ENCODE assay signal across 8 cellular contexts in genomic region chr5:181160144-181160754, GRCh38. TPM values are rescaled to one million over a fixed set of nuclear protein-coding genes. Genes with fewer than 3 reads are reported as not detected.
DNase-seq lines count a peak whose midpoint lies in the region; ATAC-seq and TF ChIP-seq lines count a peak whose summit lies in the region.

No MANE protein-coding gene starts in this region.

- peaks cover 29% of the 10 kb centered on the region for H3K27me3 ChIP-seq in ACC112 (ENCODE audit: insufficient read depth, low read length)

- H3K27me3 Mint-ChIP-seq in activated B cell treated with CpG ODN at 0.5 μM for 24 hours = peaks cover 10% of the 10 kb centered on the region

- H3K9me3 Mint-ChIP-seq in activated B cell treated with CpG ODN at 0.5 μM for 24 hours = peaks cover 4% of the 10 kb centered on the region

- H3K27ac Mint-ChIP-seq in activated B cell treated with CpG ODN at 0.5 μM for 24 hours = peak overlapping the region; percentile 80

- TF ChIP-seq CTCF in activated B cell treated with CpG ODN at 0.5 μM for 24 hours (IDR thresholded peaks at IDR 0.05) = no peak

- POLR2A ChIA-PET in activated B cell treated with CpG ODN at 0.5 μM for 24 hours (lab: Charles Lee) = interaction anchor here (0.7 to 1.1 kb wide), 3 partner anchors 63 to 356 kb away, joined by 3 read pairs; partner anchors contain the start of gene TRIM41

- peak overlapping the region; percentile 65 for H3K4me3 ChIP-seq in ACC112 (ENCODE audit: low read depth, low read length)

- no peaks in the 10 kb centered on the region for H3K36me3 ChIP-seq in ACC112 (ENCODE audit: insufficient read depth, low read length)

- H3K27ac ChIP-seq in ACC112 (ENCODE audit: low read depth, low read length) = peak overlapping the region; percentile 80
- peak overlapping the region; percentile 85 for H3K27ac ChIP-seq in caudate nucleus (ENCODE audit: low read depth, low read length)

- no peaks in the 10 kb centered on the region for H3K36me3 Mint-ChIP-seq in activated B cell treated with CpG ODN at 0.5 μM for 24 hours (ENCODE audit: low read depth)

- H3K4me3 Mint-ChIP-seq in activated B cell treated with CpG ODN at 0.5 μM for 24 hours = peak overlapping the region; percentile 73

- intact Hi-C loops in activated B cell treated with CpG ODN at 0.5 μM for 24 hours (cut with micrococcal nuclease) = loop anchor here (5.0 kb wide), 2 partner anchors 102 to 358 kb away; partner anchors contain the start of genes MGAT1 and TRIM52

- H3K4me1 ChIP-seq in ACC112 (ENCODE audit: control insufficient read depth, insufficient read depth, low read length, unreplicated experiment) = peaks cover 11% of the 10 kb centered on the region

- no peaks in the 10 kb centered on the region for H3K79me2 ChIP-seq in ACC112 (ENCODE audit: control insufficient read depth, insufficient read depth, low read length, unreplicated experiment)

- CTCF ChIA-PET in activated B cell treated with CpG ODN at 0.5 μM for 24 hours (lab: Charles Lee) = interaction anchor here (0.6 to 1.0 kb wide), 3 partner anchors 9 to 376 kb away, joined by 3 read pairs; no protein-coding TSS in a partner anchor

- H3K4me1 Mint-ChIP-seq in activated B cell treated with CpG ODN at 0.5 μM for 24 hours = peaks cover 29% of the 10 kb centered on the region

- peak; percentile 28 for DNase-seq in HT-29 (ENCODE audit: low spot score)
- peak; percentile 48 for DNase-seq in activated B cell treated with CpG ODN at 0.5 μM for 24 hours
- DNase-seq in caudate nucleus (lab: John Stamatoyannopoulos, UW) = peak in 53 of 61 donors; percentile 5 to 90 (median 40)
- no peak for DNase-seq in left lobe of liver (ENCODE audit: low spot score)
- peak; percentile 46 to 81 (median 73) for DNase-seq in stimulated activated CD4-positive, alpha-beta T cell treated with anti-CD3 and anti-CD28 coated beads, TNF-alpha, amount 100 ng/mL, for 48 hours (ENCODE audit: low read depth in 3 of 3)

- ATAC-seq in GM18868 (IDR thresholded peaks at IDR 0.05; ENCODE audit: unreplicated experiment) = peak; percentile 71
- ATAC-seq in activated B cell treated with CpG ODN at 0.5 μM for 24 hours (ENCODE audit: low read depth) = peak; percentile 84
- peak; percentile 7 for ATAC-seq in left lobe of liver
- ATAC-seq in GM19023 (IDR thresholded peaks at IDR 0.05; ENCODE audit: unreplicated experiment) = no peak

- peak overlapping the region; percentile 74 for H2AFZ ChIP-seq in ACC112 (ENCODE audit: low read length, unreplicated experiment)

RNA-seq across cellular contexts. Expression of gene OR2V2, which starts 12.9 kb away (rescaled TPM):
- total RNA-seq in HT-29 (2014; rRNA removed; shearing (Covaris generic)) = not detected in 2 replicates
- total RNA-seq in activated B cell treated with CpG ODN at 0.5 μM for 24 hours (not detected in 2 replicates), left lobe of liver (not detected)

RNA-seq across cellular contexts. Expression of gene OR2V1, which starts 29.3 kb away (rescaled TPM):
- total RNA-seq in HT-29 (2014; rRNA removed; shearing (Covaris generic)) = not detected in 2 replicates
- not detected in 2 replicates for total RNA-seq in activated B cell treated with CpG ODN at 0.5 μM for 24 hours
- total RNA-seq in left lobe of liver = not detected

RNA-seq across cellular contexts. Expression of gene TRIM7, which starts 44.7 kb away (rescaled TPM):
- total RNA-seq in HT-29 (2014; rRNA removed; shearing (Covaris generic)) = 2.9 and 5.5 TPM in 2 replicates
- total RNA-seq in activated B cell treated with CpG ODN at 0.5 μM for 24 hours = 0.32 and 0.51 TPM in 2 replicates
- total RNA-seq in left lobe of liver = 0.23 TPM
